Comparison of ENCODE assay signal across 11 cellular contexts in the genomic region with DNA sequence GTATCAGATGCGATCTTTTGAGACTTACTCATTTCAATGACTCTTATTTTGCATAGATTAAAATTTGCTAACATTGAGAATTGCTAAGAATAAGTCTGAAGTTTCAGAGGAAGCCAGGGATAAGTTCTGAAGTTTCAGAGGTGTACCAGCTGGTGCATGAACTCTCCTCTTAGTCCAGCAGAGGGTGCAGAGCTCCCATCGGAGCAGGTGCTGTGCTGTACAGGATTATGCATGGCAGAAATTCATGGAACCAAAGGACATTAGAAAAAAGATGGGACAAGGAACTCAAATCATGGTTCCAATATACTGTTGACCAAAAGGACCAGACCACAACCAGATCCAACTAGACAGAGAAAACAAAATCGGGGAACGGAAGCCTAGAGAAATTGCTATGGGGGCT. TPM values are rescaled to one million over a fixed set of nuclear protein-coding genes. Genes with fewer than 3 reads are reported as not detected.
A peak's percentile ranks its signal among the peaks of the same experiment; 100 is the strongest.
DNase-seq lines count a peak whose midpoint lies in the region; ATAC-seq, FAIRE-seq and TF ChIP-seq lines count a peak whose summit lies in the region.
"Had no signal": no experiment of that assay in that cellular context is flagged by ENCODE, and none has a peak within 500 bp of the region (broad histone marks: within the 10 kb centered on the region; RNA-seq: fewer than 3 reads in every experiment).

No MANE protein-coding gene starts in this region.

- no peaks in the 10 kb centered on the region for H3K36me3 Mint-ChIP-seq in Caco-2 (ENCODE audit: insufficient read depth, unreplicated experiment)

- H3K9me2 ChIP-seq in PC-3 (replicated peaks; ENCODE audit: low read length), result no peaks in the 10 kb centered on the region

- no TSS peak for BruUV-seq in Caco-2 (replicated peaks; lab: Mats Ljungman, UMichigan)
- no TSS peak for BruUV-seq in PC-3 (replicated peaks; lab: Mats Ljungman, UMichigan)

- H3K4me3 ChIP-seq in Caco-2 (ENCODE audit: low read depth, low read length) (no peak overlapping the region), PC-3 (ENCODE audit: low read length) (no peak overlapping the region), kidney (ENCODE audit: low read length in 2 of 2) (no peak overlapping the region)

- DNase-seq in Caco-2 (peak; percentile 46 to 58), PC-3 (peak; percentile 44), kidney (no peak), inferior parietal cortex (ENCODE audit: extremely low spot score) (no peak), UCSD-AML1 (lab: John Stamatoyannopoulos, UW; ENCODE audit: unreplicated experiment) (no peak)
- no peak for DNase-seq in activated CD8-positive, alpha-beta memory T cell treated with anti-CD3 and anti-CD28 coated beads, Interleukin-2, amount 50 U/mL, for 48 hours
- DNase-seq: amygdala, GF-D8, immature natural killer cell had no signal

- CTCF ChIA-PET in Caco-2 (lab: Charles Lee), result interaction anchor here (0.6 to 1.7 kb wide), 3 partner anchors 33 to 179 kb away, joined by 3 to 14 read pairs (median 5); no protein-coding TSS in a partner anchor
- CTCF ChIA-PET in PC-3 (lab: Charles Lee), result no interaction called here

- H3K4me1 ChIP-seq in Caco-2 (peaks cover 23% of the 10 kb centered on the region), PC-3 (ENCODE audit: insufficient read depth, low read length) (no peaks in the 10 kb centered on the region), kidney (ENCODE audit: control insufficient read depth in 1 of 2, insufficient read depth in 1 of 2, low read depth in 1 of 2, low read length in 2 of 2) (no peaks in the 10 kb centered on the region)

- H3F3A ChIP-seq in PC-3 (ENCODE audit: low read length, unreplicated experiment), result no peaks in the 10 kb centered on the region

- H3K4me2 ChIP-seq in PC-3 (ENCODE audit: low read length), result no peak overlapping the region

- no peak overlapping the region for H3K4me3 Mint-ChIP-seq in Caco-2 (ENCODE audit: unreplicated experiment)
- H3K4me3 Mint-ChIP-seq: immature natural killer cell had no signal

- H3K9ac ChIP-seq in PC-3 (ENCODE audit: low read length) (no peak overlapping the region), kidney (ENCODE audit: low read length in 2 of 2) (no peak overlapping the region)

- H3K36me3 ChIP-seq in Caco-2 (ENCODE audit: control insufficient read depth, insufficient read depth, low read length) (no peaks in the 10 kb centered on the region), PC-3 (ENCODE audit: low read depth, low read length) (no peaks in the 10 kb centered on the region), kidney (ENCODE audit: control insufficient read depth in 1 of 2, insufficient read depth in 2 of 2, low read length in 2 of 2) (no peaks in the 10 kb centered on the region)

- no peaks in the 10 kb centered on the region for H3K27me3 Mint-ChIP-seq in Caco-2 (ENCODE audit: insufficient read depth, unreplicated experiment)

- H3K27me3 ChIP-seq in Caco-2 (replicated peaks; ENCODE audit: control insufficient read depth, insufficient read depth, low read length), result no peaks in the 10 kb centered on the region
- peaks cover 45% of the 10 kb centered on the region for H3K27me3 ChIP-seq in PC-3 (ENCODE audit: low read length)

- H2AFZ ChIP-seq in PC-3 (ENCODE audit: low read length), result no peak overlapping the region

- TF ChIP-seq CTCF in Caco-2 (IDR thresholded peaks at IDR 0.05; ENCODE audit: insufficient read depth in 1 of 2, low read depth in 1 of 2, low read length in 1 of 2, severe bottlenecking in 1 of 2, unreplicated experiment in 1 of 2) (peak; percentile 34 to 79), PC-3 (conservative IDR thresholded peaks at IDR 0.05; ENCODE audit: low read depth, low read length) (peak; percentile 56), kidney (IDR thresholded peaks at IDR 0.05; ENCODE audit: borderline replicate concordance, extremely low read depth, insufficient read depth) (peak; percentile 15)

- H3K9me3 Mint-ChIP-seq in Caco-2 (ENCODE audit: unreplicated experiment), result peaks cover 8% of the 10 kb centered on the region

- intact Hi-C loops in Caco-2 (cut with micrococcal nuclease; ENCODE audit: unreplicated experiment), result loop anchor here (1.0 kb wide), 3 partner anchors 35 to 177 kb away; no protein-coding TSS in a partner anchor
- intact Hi-C loops in PC-3 (cut with micrococcal nuclease), result no loop called here
- intact Hi-C loops in kidney (cut with DNase I), result no loop called here

- no peak for FAIRE-seq in kidney (lab: Jason Lieb, UNC)

- H3K4me1 Mint-ChIP-seq in Caco-2 (ENCODE audit: low read depth, unreplicated experiment), result peaks cover 16% of the 10 kb centered on the region

- no peaks in the 10 kb centered on the region for H4K20me1 ChIP-seq in PC-3 (ENCODE audit: low read length)

- H3K9me3 ChIP-seq in Caco-2, result no peaks in the 10 kb centered on the region
- H3K9me3 ChIP-seq in PC-3 (ENCODE audit: low read length), result no peaks in the 10 kb centered on the region
- H3K9me3 ChIP-seq in kidney (ENCODE audit: control insufficient read depth in 1 of 2, low read length in 2 of 2), result no peaks in the 10 kb centered on the region

- peak; percentile 48 for ATAC-seq in HG02759 (IDR thresholded peaks at IDR 0.05; ENCODE audit: unreplicated experiment)
- ATAC-seq in PC-3, result peak; percentile 86
- ATAC-seq in HG03135 (IDR thresholded peaks at IDR 0.05; ENCODE audit: unreplicated experiment), result no peak

- H3K27ac ChIP-seq in PC-3 (ENCODE audit: low read length), result no peak overlapping the region
- no peak overlapping the region for H3K27ac ChIP-seq in kidney (ENCODE audit: low read depth in 2 of 2, low read length in 2 of 2)

- no peaks in the 10 kb centered on the region for H3K79me2 ChIP-seq in PC-3 (ENCODE audit: low read length)

- no peak overlapping the region for H3K27ac Mint-ChIP-seq in Caco-2 (ENCODE audit: unreplicated experiment)
- H3K27ac Mint-ChIP-seq: immature natural killer cell had no signal

- POLR2A ChIA-PET in Caco-2 (lab: Charles Lee), result no interaction called here
- POLR2A ChIA-PET in PC-3 (lab: Charles Lee; ENCODE audit: unreplicated experiment), result no interaction called here

RNA-seq across cellular contexts. Expression of a gene that starts 41.9 kb away (rescaled TPM):
- 0.70 and 0.93 TPM in 2 replicates for total RNA-seq in Caco-2 (2022)
- not detected in 2 replicates for total RNA-seq in PC-3 (2014; rRNA removed)
- total RNA-seq in kidney, result 0.13 TPM
- not detected for polyA plus RNA-seq in kidney (ENCODE audit: insufficient read depth, low read depth, low replicate concordance)

Comparison
In these comparisons a context has a peak if more than half of its experiments do, and no peak if none do; other contexts are left out.
1. DNase-seq: peak in Caco-2 (2 of 2) and PC-3 (single experiment); none in kidney (single experiment), activated CD8-positive, alpha-beta memory T cell treated with anti-CD3 and anti-CD28 coated beads, Interleukin-2, amount 50 U/mL, for 48 hours (single experiment), inferior parietal cortex (single experiment) and UCSD-AML1 (single experiment).
2. Peak in every context shown above with its lines, with median percentiles within 50 percentile points of each other: CTCF ChIP-seq.